8 cellular contexts compared by ENCODE assay signal in the genomic region with DNA sequence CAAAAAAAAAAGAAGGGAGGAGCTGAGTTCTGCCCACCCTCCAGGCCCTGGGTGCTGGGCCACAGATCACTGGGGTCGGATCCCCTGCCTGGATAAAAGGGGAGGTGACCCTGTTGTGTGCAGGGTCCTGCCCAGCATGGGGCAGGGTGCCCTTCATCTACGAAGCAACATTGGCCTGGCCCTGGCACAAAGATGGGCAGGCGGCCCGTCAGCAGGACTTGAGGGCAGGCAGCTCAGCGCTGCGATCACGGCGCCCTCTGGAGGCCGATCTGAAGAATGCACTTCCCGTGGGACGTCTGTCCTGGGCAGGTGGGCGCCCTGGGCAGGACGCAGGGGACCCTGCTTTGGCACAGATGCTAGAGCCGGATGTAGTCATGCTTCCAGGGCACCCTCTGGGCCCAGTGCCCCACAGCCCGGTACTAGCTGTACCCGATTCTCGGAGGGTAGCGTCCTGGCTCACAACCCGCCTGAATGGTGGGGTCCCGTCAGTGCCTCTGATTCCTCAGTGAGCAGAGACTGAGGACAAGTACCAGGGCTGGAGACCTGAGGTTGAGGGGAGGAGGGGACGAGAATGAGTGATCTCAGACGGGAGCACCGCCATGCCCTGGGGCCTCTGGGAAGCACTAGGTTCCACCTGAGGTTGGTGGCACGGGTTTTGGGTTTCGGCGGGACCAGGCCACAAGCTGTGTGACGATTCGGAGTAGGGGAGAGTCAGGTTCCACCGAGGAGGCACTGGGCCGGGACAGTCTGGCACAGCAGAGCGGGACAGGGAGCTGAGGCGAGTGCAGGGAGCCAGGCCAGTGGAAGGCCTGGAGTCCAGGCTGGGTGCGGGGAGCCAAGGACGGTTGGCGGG. TPM values are rescaled to one million over a fixed set of nuclear protein-coding genes. Genes with fewer than 3 reads are reported as not detected.
DNase-seq lines count a peak whose midpoint lies in the region; ATAC-seq and TF ChIP-seq lines count a peak whose summit lies in the region.

No MANE protein-coding gene starts in this region.

- intact Hi-C loops in HCT116 (cut with micrococcal nuclease), result loop anchor here (5.0 to 10.0 kb wide), 4 partner anchors 210 to 558 kb away; a partner anchor contains a TSS

- TF ChIP-seq POLR2A in HCT116 (IDR thresholded peaks at IDR 0.05; ENCODE audit: borderline replicate concordance, extremely low read depth, insufficient read depth, insufficient read length) (no peak), suprapubic skin (IDR thresholded peaks at IDR 0.05) (no peak)

- H3K27ac ChIP-seq in HCT116 (ENCODE audit: low read depth, low read length) (no peak overlapping the region; the same call in 1 of the 2 replicates), suprapubic skin (no peak overlapping the region)

- ATAC-seq in HCT116, result peak; percentile 39
- ATAC-seq in GM21423 (IDR thresholded peaks at IDR 0.05; ENCODE audit: unreplicated experiment), result no peak

- H3K9me2 ChIP-seq in HCT116 (ENCODE audit: insufficient read depth), result no peaks in the 10 kb centered on the region

- DNase-seq in DMS 273 treated with DMSO at 0.1 percent for 48 hours (lab: John Stamatoyannopoulos, UW) (peak; percentile 6), HCT116 (ENCODE audit: low read depth, low spot score) (peak; percentile 26), NCI-H774 (lab: John Stamatoyannopoulos, UW) (peak; percentile 36), epithelial cell of esophagus (ENCODE audit: low read depth) (peak; percentile 59), suprapubic skin (ENCODE audit: low spot score in 2 of 2) (no peak)
- DNase-seq in activated CD8-positive, alpha-beta memory T cell treated with anti-CD3 and anti-CD28 coated beads, Interleukin-2, amount 50 U/mL, for 4 hours, result peak; percentile 70

- no peaks in the 10 kb centered on the region for H3K9me3 ChIP-seq in HCT116 (ENCODE audit: control insufficient read depth in 1 of 2, insufficient read depth in 1 of 2, low read depth in 1 of 2, low read length in 2 of 2)
- no peaks in the 10 kb centered on the region for H3K9me3 ChIP-seq in mucosa of stomach (ENCODE audit: control insufficient read depth, low read length)
- H3K9me3 ChIP-seq in suprapubic skin, result no peaks in the 10 kb centered on the region

- H3K9ac ChIP-seq in HCT116 (ENCODE audit: low read length), result no peak overlapping the region
- peak overlapping the region; percentile 34 for H3K9ac ChIP-seq in mucosa of stomach (ENCODE audit: low read length)

- H3K4me1 ChIP-seq in HCT116 (ENCODE audit: control insufficient read depth in 1 of 2, insufficient read depth in 2 of 2, low read length in 2 of 2) (peaks cover 19 to 54% of the 10 kb centered on the region in 2 experiments), mucosa of stomach (ENCODE audit: control insufficient read depth, insufficient read depth, low read length) (peaks cover 13% of the 10 kb centered on the region), suprapubic skin (peaks cover 14% of the 10 kb centered on the region)

- no peak overlapping the region for H2AFZ ChIP-seq in HCT116 (ENCODE audit: low read depth, low read length, poor library complexity, severe bottlenecking)

- TF ChIP-seq RAD21 in HCT116 (IDR thresholded peaks at IDR 0.05; ENCODE audit: low read depth), result no peak

- TF ChIP-seq EP300 in suprapubic skin (IDR thresholded peaks at IDR 0.05), result no peak

- BruUV-seq in HCT116 (replicated peaks; lab: Mats Ljungman, UMichigan), result no TSS peak

- POLR2A ChIA-PET in HCT116 (lab: Charles Lee), result no interaction called here

- RAD21 ChIA-PET in HCT116 (lab: Charles Lee; ENCODE audit: low non-redundant PET in 1 of 2, low total read pairs in 2 of 2, uncharacterized antibody in 2 of 2, unreplicated experiment in 2 of 2), result interaction anchor here (0.8 to 0.9 kb wide), 2 partner anchors 45 to 233 kb away, joined by 3 read pairs; no protein-coding TSS in a partner anchor

- TF ChIP-seq CTCF in HCT116 (IDR thresholded peaks at IDR 0.05 in 2 of 3, conservative IDR thresholded peaks at IDR 0.05 in 1 of 3; ENCODE audit: borderline replicate concordance in 1 of 3, insufficient read depth in 1 of 3, low read depth in 2 of 3, low read length in 2 of 3) (peak in 2 of 3 experiments; percentile 88 to 93; a peak in 4 of 6 replicates), epithelial cell of esophagus (IDR thresholded peaks at IDR 0.05; ENCODE audit: insufficient read depth, low read depth, low read length, missing control alignments) (peak; percentile 83), suprapubic skin (IDR thresholded peaks at IDR 0.05) (peak; percentile 63 to 92)

- WGBS in suprapubic skin, result 29% methylated on average over 27 of the region's 35 CpGs

- peak overlapping the region; percentile 44 for H3K4me2 ChIP-seq in HCT116 (ENCODE audit: low read length)

- no peak overlapping the region for H3K4me3 ChIP-seq in HCT116 (replicated peaks in 1 of 2; ENCODE audit: low read depth in 1 of 2, low read length in 2 of 2)
- H3K4me3 ChIP-seq in epithelial cell of esophagus (ENCODE audit: low read length), result no peak overlapping the region
- H3K4me3 ChIP-seq in mucosa of stomach (ENCODE audit: low read length), result no peak overlapping the region
- peak overlapping the region; percentile 0 for H3K4me3 ChIP-seq in suprapubic skin

- no peaks in the 10 kb centered on the region for H3K36me3 ChIP-seq in HCT116 (ENCODE audit: control insufficient read depth in 1 of 2, insufficient read depth in 2 of 2, low read length in 2 of 2)
- no peaks in the 10 kb centered on the region for H3K36me3 ChIP-seq in mucosa of stomach (ENCODE audit: control insufficient read depth, insufficient read depth, low read length)
- H3K36me3 ChIP-seq in suprapubic skin, result peaks cover 38% of the 10 kb centered on the region

- CTCF ChIA-PET in HCT116 (lab: Charles Lee), result interaction anchor here (0.6 to 1.8 kb wide), 18 partner anchors 10 to 562 kb away, joined by 3 to 9 read pairs (median 4); a partner anchor contains a TSS

- H4K20me1 ChIP-seq in HCT116 (ENCODE audit: insufficient read depth), result no peaks in the 10 kb centered on the region

- no peaks in the 10 kb centered on the region for H3K27me3 ChIP-seq in HCT116 (ENCODE audit: insufficient read depth, low read length)
- H3K27me3 ChIP-seq in mucosa of stomach (ENCODE audit: control insufficient read depth, insufficient read depth, low read length), result no peaks in the 10 kb centered on the region
- no peaks in the 10 kb centered on the region for H3K27me3 ChIP-seq in suprapubic skin

- no peaks in the 10 kb centered on the region for H3K79me2 ChIP-seq in HCT116 (ENCODE audit: insufficient read depth, low read length)

TF ChIP-seq in HCT116, 20 proteins besides CTCF, POLR2A, EP300 and RAD21:
- TF ChIP-seq SP1 (IDR thresholded peaks at IDR 0.05; ENCODE audit: low read depth), result no peak
- TF ChIP-seq YY1 (IDR thresholded peaks at IDR 0.05; ENCODE audit: extremely low read depth, insufficient replicate concordance, low read depth, low read length), result peak; percentile 24
- TF ChIP-seq, protein P1, sequence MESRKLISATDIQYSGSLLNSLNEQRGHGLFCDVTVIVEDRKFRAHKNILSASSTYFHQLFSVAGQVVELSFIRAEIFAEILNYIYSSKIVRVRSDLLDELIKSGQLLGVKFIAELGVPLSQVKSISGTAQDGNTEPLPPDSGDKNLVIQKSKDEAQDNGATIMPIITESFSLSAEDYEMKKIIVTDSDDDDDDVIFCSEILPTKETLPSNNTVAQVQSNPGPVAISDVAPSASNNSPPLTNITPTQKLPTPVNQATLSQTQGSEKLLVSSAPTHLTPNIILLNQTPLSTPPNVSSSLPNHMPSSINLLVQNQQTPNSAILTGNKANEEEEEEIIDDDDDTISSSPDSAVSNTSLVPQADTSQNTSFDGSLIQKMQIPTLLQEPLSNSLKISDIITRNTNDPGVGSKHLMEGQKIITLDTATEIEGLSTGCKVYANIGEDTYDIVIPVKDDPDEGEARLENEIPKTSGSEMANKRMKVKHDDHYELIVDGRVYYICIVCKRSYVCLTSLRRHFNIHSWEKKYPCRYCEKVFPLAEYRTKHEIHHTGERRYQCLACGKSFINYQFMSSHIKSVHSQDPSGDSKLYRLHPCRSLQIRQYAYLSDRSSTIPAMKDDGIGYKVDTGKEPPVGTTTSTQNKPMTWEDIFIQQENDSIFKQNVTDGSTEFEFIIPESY (IDR thresholded peaks at IDR 0.05; ENCODE audit: extremely low read depth, insufficient replicate concordance, low read length), result no peak

RNA-seq across cellular contexts. Expression of a gene that starts 18.0 kb away (rescaled TPM):
- total RNA-seq in HCT116 (2021; ENCODE audit: unreplicated experiment) (8.2 TPM), suprapubic skin (10 to 100 TPM; 11.4 to 22.4 (median 15.0) TPM)
- polyA plus RNA-seq in HCT116 (2012), result 6.2 and 7.5 TPM in 2 replicates

RNA-seq across cellular contexts. Expression of a gene that starts 49.4 kb away (rescaled TPM):
- total RNA-seq in HCT116 (2021; ENCODE audit: unreplicated experiment), result not detected
- polyA plus RNA-seq in HCT116 (2012), result 0.09 and 0.10 TPM in 2 replicates
- 1 to 10 TPM in 3 of 4 donors, under 1 TPM in 1; 0.52 to 2.6 (median 1.5) TPM for total RNA-seq in suprapubic skin

Comparison
In these comparisons a context has a peak if more than half of its experiments do, and no peak if none do; other contexts are left out.
1. DNase-seq: peak in DMS 273 treated with DMSO at 0.1 percent for 48 hours (single experiment), HCT116 (single experiment), NCI-H774 (single experiment), activated CD8-positive, alpha-beta memory T cell treated with anti-CD3 and anti-CD28 coated beads, Interleukin-2, amount 50 U/mL, for 4 hours (single experiment) and epithelial cell of esophagus (single experiment); none in suprapubic skin (0 of 2).
2. Peak in every context shown above with its lines, with median percentiles within 50 percentile points of each other: CTCF ChIP-seq.